In genomic region chr10:26556756-26557640, GRCh38 we compare ENCODE assay signal across 8 cellular contexts.
DNase-seq lines count a peak whose midpoint lies in the region; ATAC-seq and TF ChIP-seq lines count a peak whose summit lies in the region.

No MANE protein-coding gene starts in this region.

- H3K4me3 Mint-ChIP-seq in osteocyte (ENCODE audit: unreplicated experiment): no peak overlapping the region

- no peaks in the 10 kb centered on the region for H3K9me2 ChIP-seq in GM23248 (ENCODE audit: insufficient read depth)

- ATAC-seq in HG03469 (IDR thresholded peaks at IDR 0.05; ENCODE audit: unreplicated experiment): no peak

- H3K36me3 Mint-ChIP-seq in osteocyte (ENCODE audit: unreplicated experiment): no peaks in the 10 kb centered on the region

- no peaks in the 10 kb centered on the region for H3K9me3 Mint-ChIP-seq in osteocyte (ENCODE audit: unreplicated experiment)

- H3K27ac Mint-ChIP-seq in osteocyte (ENCODE audit: unreplicated experiment): no peak overlapping the region

- DNase-seq in COR-L47 (lab: John Stamatoyannopoulos, UW) (peak; percentile 27), GM23248 (peak; percentile 83), NCI-H345 (lab: John Stamatoyannopoulos, UW) (peak; percentile 1), activated T-cell treated with anti-CD3 and anti-CD28 coated beads for 24 hours (ENCODE audit: low read depth) (peak; percentile 7), foreskin melanocyte (peak; percentile 66), osteocyte (ENCODE audit: extremely low spot score, unreplicated experiment) (no peak), GOT3 (lab: John Stamatoyannopoulos, UW) (no peak)

- WGBS in GM23248 (ENCODE audit: low coverage in 1 of 2, low lambda C conversion rate in 2 of 2, missing lambda C conversion rate in 2 of 2), 2 experiments: 8% methylated on average over 9 of the region's 9 CpGs

- H4K20me1 ChIP-seq in GM23248 (ENCODE audit: insufficient read depth): no peaks in the 10 kb centered on the region

- H3K27me3 Mint-ChIP-seq in osteocyte (ENCODE audit: unreplicated experiment): peaks cover 9% of the 10 kb centered on the region

- no peaks in the 10 kb centered on the region for H3K27me3 ChIP-seq in GM23248 (replicated peaks; ENCODE audit: insufficient read depth)

- H3K9ac ChIP-seq in GM23248: peak overlapping the region; percentile 71

- peak; percentile 78 for TF ChIP-seq CTCF in osteocyte (IDR thresholded peaks at IDR 0.05)

- H3K4me1 ChIP-seq in GM23248 (ENCODE audit: insufficient read depth): peaks cover 27% of the 10 kb centered on the region

- peak overlapping the region; percentile 89 for H3K4me2 ChIP-seq in GM23248 (ENCODE audit: unreplicated experiment)

- peak overlapping the region; percentile 79 for H3K27ac ChIP-seq in GM23248

- H2AFZ ChIP-seq in GM23248: peak overlapping the region; percentile 55

- H3F3A ChIP-seq in GM23248 (ENCODE audit: insufficient read depth): peaks cover 33% of the 10 kb centered on the region

- in situ Hi-C loops in GM23248 (cut with MboI): loop anchor here (10.0 kb wide), 1 partner anchor 222 kb away; no protein-coding TSS in a partner anchor

- H3K36me3 ChIP-seq in GM23248 (ENCODE audit: low read depth): peaks cover 18% of the 10 kb centered on the region; the same call in 1 of the 2 replicates

- no peaks in the 10 kb centered on the region for H3K9me3 ChIP-seq in GM23248 (ENCODE audit: low read depth)

- peak overlapping the region; percentile 60 for H3K4me3 ChIP-seq in GM23248

- no peaks in the 10 kb centered on the region for H3K4me1 Mint-ChIP-seq in osteocyte (ENCODE audit: unreplicated experiment)

- H3K79me2 ChIP-seq in GM23248 (ENCODE audit: insufficient read depth): no peaks in the 10 kb centered on the region

Comparison
In these comparisons a context has a peak if more than half of its experiments do, and no peak if none do; other contexts are left out.
1. DNase-seq: peak in COR-L47 (single experiment), GM23248 (single experiment), NCI-H345 (single experiment), activated T-cell treated with anti-CD3 and anti-CD28 coated beads for 24 hours (single experiment) and foreskin melanocyte (single experiment); none in osteocyte (single experiment) and GOT3 (single experiment).